ENCODE assay signal across 27 cellular contexts in genomic region chr15:64263567-64263966, GRCh38.
DNase-seq lines count a peak whose midpoint lies in the region; ATAC-seq and TF ChIP-seq lines count a peak whose summit lies in the region.
"Had no signal": no experiment of that assay in that cellular context is flagged by ENCODE, and none has a peak within 500 bp of the region (broad histone marks: within the 10 kb centered on the region; RNA-seq: fewer than 3 reads in every experiment).

No MANE protein-coding gene starts in this region.

- H3K4me2 ChIP-seq in BLaER1 treated with 17β-estradiol and CSF1 and Interleukin-3, amounts not matched to agents 10 nM and 100 nM: peak overlapping the region in 7 of 11 experiments; percentile 1 to 67 (median 30); a peak in 11 of 22 replicates
- H3K4me2 ChIP-seq: hepatocyte, neural progenitor cell, smooth muscle cell had no signal

- DNase-seq in GM12865 (ENCODE audit: low read depth): peak; percentile 18
- peak; percentile 68 for DNase-seq in MV-4-11 (lab: John Stamatoyannopoulos, UW)
- DNase-seq in fibroblast of villous mesenchyme (ENCODE audit: low read depth): peak; percentile 23
- DNase-seq in NCI-H446 (lab: John Stamatoyannopoulos, UW): no peak
- DNase-seq in body of pancreas: no peak
- no peak for DNase-seq in NCI-H1436 (lab: John Stamatoyannopoulos, UW)
- DNase-seq: activated CD4-positive, alpha-beta T cell treated with anti-CD3 and anti-CD28 coated beads, Interleukin-2, amount 50 U/mL, for 48 hours; activated naive CD4-positive, alpha-beta T cell treated with anti-CD3 and anti-CD28 coated beads for 36 hours; anterior cingulate cortex; colonic mucosa; effector memory CD8-positive, alpha-beta T cell; left cardiac atrium; NCI-H1436 treated with DMSO at 0.1 percent for 48 hours; NCI-H2107; NK-92 treated with Interleukin-12 subunit alpha and Interleukin-12 subunit beta, amount 100 ng/mL, for 24 hours; SHP77 treated with DMSO at 0.1 percent for 48 hours; stimulated activated CD4-positive, alpha-beta T cell treated with anti-CD3 and anti-CD28 coated beads, Interleukin-1b, Interleukin-23, amount 100 ng/mL, for 48 hours; substantia nigra; upper lobe of left lung had no signal

- 83 to 98% methylated on average over 2 of the region's 2 CpGs for WGBS in body of pancreas, 2 donors

- H4K20me1 ChIP-seq in BLaER1 treated with 17β-estradiol and CSF1 and Interleukin-3, amounts not matched to agents 10 nM and 100 nM: peaks cover 0 to 48% (median 0%) of the 10 kb centered on the region in 11 experiments; a peak in 4 of 22 replicates

- peaks cover 25 to 32% (median 28%) of the 10 kb centered on the region in 11 experiments for H3K9me3 ChIP-seq in BLaER1 treated with 17β-estradiol and CSF1 and Interleukin-3, amounts not matched to agents 10 nM and 100 nM (replicated peaks in 1 of 11)
- no peaks in the 10 kb centered on the region for H3K9me3 ChIP-seq in body of pancreas
- H3K9me3 ChIP-seq: colonic mucosa, right atrium auricular region, upper lobe of left lung had no signal

- H3K4me1 ChIP-seq in BLaER1 treated with 17β-estradiol and CSF1 and Interleukin-3, amounts not matched to agents 10 nM and 100 nM: peaks cover 3 to 15% (median 9%) of the 10 kb centered on the region in 10 experiments; a peak in 16 of 20 replicates
- H3K4me1 ChIP-seq in body of pancreas: no peaks in the 10 kb centered on the region
- H3K4me1 ChIP-seq: colonic mucosa, neural progenitor cell, right atrium auricular region, upper lobe of left lung had no signal

- H3K27me3 ChIP-seq in BLaER1 treated with 17β-estradiol and CSF1 and Interleukin-3, amounts not matched to agents 10 nM and 100 nM: no peaks in the 10 kb centered on the region
- no peaks in the 10 kb centered on the region for H3K27me3 ChIP-seq in body of pancreas
- H3K27me3 ChIP-seq: cardiac muscle cell, colonic mucosa, hepatocyte, neural progenitor cell, right atrium auricular region, upper lobe of left lung had no signal

- no peak overlapping the region for H3K4me3 ChIP-seq in BLaER1 treated with 17β-estradiol and CSF1 and Interleukin-3, amounts not matched to agents 10 nM and 100 nM
- H3K4me3 ChIP-seq in GM12865 (ENCODE audit: low read depth, low read length) (no peak overlapping the region), fibroblast of villous mesenchyme (ENCODE audit: low read depth, low read length) (no peak overlapping the region), body of pancreas (no peak overlapping the region)
- H3K4me3 ChIP-seq: cardiac muscle cell, colonic mucosa, hepatocyte, neural progenitor cell, right atrium auricular region, smooth muscle cell, upper lobe of left lung had no signal

- intact Hi-C loops in body of pancreas (cut with DNase I): no loop called here

- H3K9ac ChIP-seq in BLaER1 treated with 17β-estradiol and CSF1 and Interleukin-3, amounts not matched to agents 10 nM and 100 nM: no peak overlapping the region
- H3K9ac ChIP-seq: neural progenitor cell had no signal

- TF ChIP-seq CTCF in GM12865 (IDR thresholded peaks at IDR 0.05; ENCODE audit: insufficient read depth, low read depth, low read length, missing control alignments): no peak
- no peak for TF ChIP-seq CTCF in fibroblast of villous mesenchyme (IDR thresholded peaks at IDR 0.05; ENCODE audit: insufficient read depth, low read depth, low read length)
- no peak for TF ChIP-seq CTCF in body of pancreas (IDR thresholded peaks at IDR 0.05)

- no peak for ATAC-seq in body of pancreas
- ATAC-seq: effector memory CD8-positive, alpha-beta T cell; left cardiac atrium; Panc1; WTC11 had no signal

- no peak for TF ChIP-seq POLR2A in body of pancreas (IDR thresholded peaks at IDR 0.05)

- H3K27ac ChIP-seq in BLaER1 treated with 17β-estradiol and CSF1 and Interleukin-3, amounts not matched to agents 10 nM and 100 nM: no peak overlapping the region
- no peak overlapping the region for H3K27ac ChIP-seq in body of pancreas
- H3K27ac ChIP-seq: cardiac muscle cell, colonic mucosa, hepatocyte, neural progenitor cell, right atrium auricular region, upper lobe of left lung had no signal

- peaks cover 11 to 52% (median 24%) of the 10 kb centered on the region in 11 experiments; a peak in 21 of 22 replicates for H3K36me3 ChIP-seq in BLaER1 treated with 17β-estradiol and CSF1 and Interleukin-3, amounts not matched to agents 10 nM and 100 nM
- H3K36me3 ChIP-seq in body of pancreas (replicated peaks in 1 of 2; ENCODE audit: insufficient read depth in 1 of 2, low read depth in 2 of 2): no peaks in the 10 kb centered on the region
- H3K36me3 ChIP-seq: cardiac muscle cell, colonic mucosa, neural progenitor cell, right atrium auricular region had no signal

Comparison
In these comparisons a context has a peak if more than half of its experiments do, and no peak if none do; other contexts are left out.
1. DNase-seq: peak in GM12865 (single experiment), MV-4-11 (single experiment) and fibroblast of villous mesenchyme (single experiment); none in NCI-H446 (0 of 2), body of pancreas (0 of 4) and NCI-H1436 (single experiment).